In the genomic region with DNA sequence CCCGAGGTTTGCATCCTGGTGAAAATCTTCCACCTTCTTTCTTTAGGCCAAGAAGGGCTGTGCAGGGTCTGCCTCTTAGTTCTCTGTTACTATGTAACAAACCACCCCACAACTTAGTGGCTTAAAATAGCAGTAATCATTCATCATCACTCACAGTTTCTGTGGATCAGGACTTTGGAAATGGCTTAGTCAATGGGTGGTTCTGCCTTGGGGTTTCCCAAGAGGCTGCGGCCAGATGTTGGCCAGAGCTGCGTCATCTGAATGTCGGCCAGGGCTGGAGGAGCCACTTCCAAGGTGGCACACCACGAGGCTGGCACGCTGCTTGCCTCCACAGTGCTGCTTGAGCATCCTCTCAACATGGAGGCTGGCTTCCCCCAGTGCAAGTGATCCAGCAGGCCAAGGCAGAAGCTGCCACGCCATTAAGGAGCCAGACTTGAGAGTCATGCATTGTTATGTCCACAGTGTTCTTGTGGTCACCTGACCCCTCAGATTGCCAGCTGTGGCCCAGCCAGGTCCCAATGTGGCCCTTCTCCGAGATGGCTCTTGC, we compare ENCODE assay signal across 24 cellular contexts.
DNase-seq lines count a peak whose midpoint lies in the region; ATAC-seq, FAIRE-seq and TF ChIP-seq lines count a peak whose summit lies in the region.
"Had no signal": no experiment of that assay in that cellular context is flagged by ENCODE, and none has a peak within 500 bp of the region (broad histone marks: within the 10 kb centered on the region; RNA-seq: fewer than 3 reads in every experiment).

No MANE protein-coding gene starts in this region.

- TF ChIP-seq EP300 in H1 (IDR thresholded peaks at IDR 0.05; ENCODE audit: borderline replicate concordance in 1 of 2, low read depth in 2 of 2, low read length in 2 of 2), result no peak

- no peak overlapping the region for H3K4me2 ChIP-seq in mammary epithelial cell (ENCODE audit: insufficient read depth, low read depth, low read length)
- H3K4me2 ChIP-seq in H1 (ENCODE audit: insufficient read depth in 1 of 2, low read depth in 2 of 2, low read length in 2 of 2), result no peak overlapping the region

- no peak overlapping the region for H2BK15ac ChIP-seq in H1 (ENCODE audit: low read length)

- CTCF ChIA-PET in mammary epithelial cell (lab: Charles Lee; ENCODE audit: low non-redundant PET), result no interaction called here
- CTCF ChIA-PET in MCF 10A (lab: Yijun Ruan, JAX), result no interaction called here
- CTCF ChIA-PET in H1 (lab: Charles Lee; ENCODE audit: partially characterized antibody), result interaction anchor here (0.7 to 3.4 kb wide), 3 partner anchors 10 to 226 kb away, joined by 3 to 16 read pairs (median 4); no protein-coding TSS in a partner anchor

- BruUV-seq in mammary epithelial cell (replicated peaks; lab: Mats Ljungman, UMichigan) (no TSS peak), MCF 10A (replicated peaks; lab: Mats Ljungman, UMichigan) (no TSS peak)

- POLR2A ChIA-PET in MCF 10A (lab: Yijun Ruan, JAX), result no interaction called here
- POLR2A ChIA-PET in H1 (lab: Charles Lee; ENCODE audit: partially characterized antibody), result interaction anchor here (0.6 kb wide), 1 partner anchor 11 kb away, joined by 3 read pairs; no protein-coding TSS in a partner anchor

- H3K27ac ChIP-seq in mammary epithelial cell (ENCODE audit: insufficient read depth, low read depth, low read length) (no peak overlapping the region), H1 (ENCODE audit: low read depth, low read length) (no peak overlapping the region), brain microvascular endothelial cell (no peak overlapping the region), gastrocnemius medialis (no peak overlapping the region)
- H3K27ac ChIP-seq: SJSA1 had no signal

- H4K8ac ChIP-seq in H1 (ENCODE audit: extremely low read depth, insufficient read depth, low read length), result no peak overlapping the region

- FAIRE-seq in H1 (lab: Jason Lieb, UNC), result no peak
- FAIRE-seq: GM12892, GM18507, HTR-8/SVneo had no signal

- H3K23me2 ChIP-seq in H1 (ENCODE audit: low read depth, low read length), result no peaks in the 10 kb centered on the region

- H3K9me3 ChIP-seq in mammary epithelial cell (replicated peaks; ENCODE audit: insufficient read depth, low read length) (peaks cover 5% of the 10 kb centered on the region), H1 (ENCODE audit: insufficient read depth in 2 of 2, low read depth in 1 of 2, low read length in 1 of 2) (no peaks in the 10 kb centered on the region; a peak in 1 of 4 replicates), gastrocnemius medialis (no peaks in the 10 kb centered on the region)
- H3K9me3 ChIP-seq: BE2C, SJSA1 had no signal

- no peak overlapping the region for H3K18ac ChIP-seq in H1 (ENCODE audit: extremely low read depth, low read length)

- H3K4ac ChIP-seq in H1 (replicated peaks; ENCODE audit: insufficient read length, low read depth, low read length), result no peak overlapping the region

- no peak for TF ChIP-seq RAD21 in H1 (IDR thresholded peaks at IDR 0.05 in 1 of 2, conservative IDR thresholded peaks at IDR 0.05 in 1 of 2; ENCODE audit: low read depth in 2 of 2, low read length in 2 of 2)

- H3K4me3 ChIP-seq in mammary epithelial cell (replicated peaks in 1 of 3; ENCODE audit: insufficient read depth in 1 of 3, low read depth in 2 of 3, low read length in 3 of 3) (no peak overlapping the region), H1 (ENCODE audit: extremely low read depth in 1 of 4, insufficient read depth in 2 of 4, low read depth in 3 of 4, low read length in 4 of 4) (no peak overlapping the region), brain microvascular endothelial cell (ENCODE audit: low read depth, low read length) (no peak overlapping the region), gastrocnemius medialis (no peak overlapping the region)
- H3K4me3 ChIP-seq: SJSA1 had no signal

- dilution Hi-C loops in mammary epithelial cell (cut with HindIII; ENCODE audit: low sequenced_read_pairs), result no loop called here

- no peak overlapping the region for H2BK12ac ChIP-seq in H1 (ENCODE audit: low read depth, low read length)

- no peak overlapping the region for H2BK120ac ChIP-seq in H1 (replicated peaks; ENCODE audit: low read depth, low read length)

- H3K4me3 Mint-ChIP-seq in MCF 10A (ENCODE audit: unreplicated experiment), result no peak overlapping the region
- H3K4me3 Mint-ChIP-seq: CD4-positive, alpha-beta memory T cell; IgD-negative memory B cell had no signal

- H3K14ac ChIP-seq in H1 (ENCODE audit: insufficient read length), result no peak overlapping the region

- no peak overlapping the region for H2AFZ ChIP-seq in mammary epithelial cell (ENCODE audit: low read depth, low read length)
- H2AFZ ChIP-seq in H1 (ENCODE audit: low read length), result no peak overlapping the region

- TF ChIP-seq POLR2A in H1 (IDR thresholded peaks at IDR 0.05; ENCODE audit: control extremely low read depth in 1 of 2, low read depth in 2 of 2, low read length in 2 of 2) (no peak), gastrocnemius medialis (IDR thresholded peaks at IDR 0.05) (no peak)

- no peak overlapping the region for H3K56ac ChIP-seq in H1 (replicated peaks; ENCODE audit: insufficient read length, low read depth, low read length)

- H4K5ac ChIP-seq in H1 (ENCODE audit: insufficient read length, low read depth, low read length), result no peak overlapping the region

- intact Hi-C loops in mammary epithelial cell (cut with micrococcal nuclease) (no loop called here), MCF 10A (cut with micrococcal nuclease) (no loop called here), gastrocnemius medialis (cut with DNase I; ENCODE audit: low total_unique reads) (no loop called here)

- no peaks in the 10 kb centered on the region for H3K9me3 Mint-ChIP-seq in MCF 10A (ENCODE audit: unreplicated experiment)
- no peaks in the 10 kb centered on the region for H3K9me3 Mint-ChIP-seq in activated naive CD4-positive, alpha-beta T cell treated with anti-CD3 and anti-CD28 coated beads, Interleukin-2, amount 50 U/mL, for 72 hours

- H3K27me3 ChIP-seq in mammary epithelial cell (ENCODE audit: insufficient read depth, low read length) (no peaks in the 10 kb centered on the region), H1 (replicated peaks in 1 of 4; ENCODE audit: control insufficient read depth in 3 of 4, extremely low read depth in 1 of 4, insufficient read depth in 3 of 4, low read length in 3 of 4) (no peaks in the 10 kb centered on the region), brain microvascular endothelial cell (replicated peaks) (no peaks in the 10 kb centered on the region), gastrocnemius medialis (peaks cover 0 to 3% (median 0%) of the 10 kb centered on the region in 3 donors)
- H3K27me3 ChIP-seq: BE2C, SJSA1 had no signal

- no peaks in the 10 kb centered on the region for H3K79me2 ChIP-seq in mammary epithelial cell (ENCODE audit: insufficient read depth, low read length)
- no peaks in the 10 kb centered on the region for H3K79me2 ChIP-seq in H1 (ENCODE audit: control insufficient read depth in 1 of 2, insufficient read depth in 2 of 2, low read length in 2 of 2)

- WGBS in mammary epithelial cell (ENCODE audit: low coverage, missing lambda C conversion rate), result 66% methylated on average over 8 of the region's 8 CpGs
- WGBS in H1 (ENCODE audit: extremely low coverage in 1 of 2, insufficient coverage in 1 of 2, insufficient read length in 1 of 2, insufficient replicate concordance in 2 of 2, low coverage in 1 of 2, low lambda C conversion rate in 2 of 2, missing lambda C conversion rate in 1 of 2), 2 experiments, result 91% methylated on average over 7 of the region's 8 CpGs; no CpG with 5 or more reads in 1 of the 2 experiments

- H3K36me3 ChIP-seq in mammary epithelial cell (ENCODE audit: insufficient read depth, low read length), result no peaks in the 10 kb centered on the region
- no peaks in the 10 kb centered on the region for H3K36me3 ChIP-seq in H1 (ENCODE audit: control insufficient read depth in 2 of 4, insufficient read depth in 4 of 4, low read length in 3 of 4)
- no peaks in the 10 kb centered on the region for H3K36me3 ChIP-seq in brain microvascular endothelial cell (replicated peaks)
- no peaks in the 10 kb centered on the region for H3K36me3 ChIP-seq in gastrocnemius medialis
- H3K36me3 ChIP-seq: BE2C, SJSA1 had no signal

- H4K91ac ChIP-seq in H1 (replicated peaks; ENCODE audit: insufficient read length, low read length), result no peak overlapping the region

- no peaks in the 10 kb centered on the region for H3K27me3 Mint-ChIP-seq in MCF 10A (ENCODE audit: insufficient read depth, unreplicated experiment)
- H3K27me3 Mint-ChIP-seq: CD4-positive, alpha-beta memory T cell had no signal

- TF ChIP-seq CTCF in mammary epithelial cell (conservative IDR thresholded peaks at IDR 0.05 in 1 of 2, IDR thresholded peaks at IDR 0.05 in 1 of 2; ENCODE audit: extremely low read depth in 1 of 2, insufficient read depth in 1 of 2, low read depth in 1 of 2, low read length in 2 of 2), result no peak
- no peak for TF ChIP-seq CTCF in MCF 10A (IDR thresholded peaks at IDR 0.05; ENCODE audit: unreplicated experiment)
- no peak for TF ChIP-seq CTCF in H1 (IDR thresholded peaks at IDR 0.05; ENCODE audit: control extremely low read depth in 1 of 3, insufficient read depth in 1 of 3, low read depth in 1 of 3, low read length in 3 of 3)
- TF ChIP-seq CTCF in brain microvascular endothelial cell (IDR thresholded peaks at IDR 0.05; ENCODE audit: low read depth, low read length, missing control alignments), result no peak
- TF ChIP-seq CTCF in gastrocnemius medialis (IDR thresholded peaks at IDR 0.05 in 4 of 5, conservative IDR thresholded peaks at IDR 0.05 in 1 of 5), result no peak

- no peak overlapping the region for H2AK5ac ChIP-seq in H1 (ENCODE audit: low read depth, low read length)

- H3K23ac ChIP-seq in H1 (ENCODE audit: insufficient read length), result no peak overlapping the region

- peak; percentile 8 for DNase-seq in mammary epithelial cell
- DNase-seq in MCF 10A (ENCODE audit: unreplicated experiment), result no peak
- peak; percentile 16 for DNase-seq in MV-4-11 (lab: John Stamatoyannopoulos, UW)
- no peak for DNase-seq in H1 (ENCODE audit: low read depth in 1 of 2, low spot score in 2 of 2)
- no peak for DNase-seq in brain microvascular endothelial cell
- DNase-seq in activated naive CD4-positive, alpha-beta T cell treated with anti-CD3 and anti-CD28 coated beads, Interleukin-2, amount 50 U/mL, for 72 hours (ENCODE audit: low spot score in 2 of 2), result no peak
- no peak for DNase-seq in gastrocnemius medialis
- no peak for DNase-seq in GOT3 (lab: John Stamatoyannopoulos, UW)
- DNase-seq: 8988T; BE2C; CD4-positive, alpha-beta memory T cell; H7; Kasumi-1; NCI-H1105 treated with DMSO at 0.1 percent for 48 hours; NCI-H1694 treated with DMSO at 0.1 percent for 48 hours; NCI-H2107; NCI-H2227 treated with DMSO at 0.1 percent for 48 hours; NCI-H524; SW 1271 had no signal

- no peak overlapping the region for H3K27ac Mint-ChIP-seq in MCF 10A (ENCODE audit: low read depth, unreplicated experiment)
- H3K27ac Mint-ChIP-seq in activated naive CD4-positive, alpha-beta T cell treated with anti-CD3 and anti-CD28 coated beads, Interleukin-2, amount 50 U/mL, for 72 hours, result no peak overlapping the region
- H3K27ac Mint-ChIP-seq: CD4-positive, alpha-beta memory T cell; IgD-negative memory B cell had no signal

- H2BK5ac ChIP-seq in H1 (ENCODE audit: low read depth, low read length), result no peak overlapping the region

- ATAC-seq in activated naive CD4-positive, alpha-beta T cell treated with anti-CD3 and anti-CD28 coated beads, Interleukin-2, amount 50 U/mL, for 72 hours, result no peak
- no peak for ATAC-seq in gastrocnemius medialis

- H4K20me1 ChIP-seq in mammary epithelial cell (ENCODE audit: insufficient read depth, low read length) (no peaks in the 10 kb centered on the region), H1 (replicated peaks in 1 of 2; ENCODE audit: control insufficient read depth in 1 of 2, insufficient read depth in 2 of 2, low read length in 2 of 2) (no peaks in the 10 kb centered on the region)

- H2BK20ac ChIP-seq in H1 (ENCODE audit: low read length), result no peak overlapping the region

- in situ Hi-C loops in mammary epithelial cell (cut with MboI; ENCODE audit: low sequenced_read_pairs in 2 of 2) (no loop called here), brain microvascular endothelial cell (cut with HindIII; ENCODE audit: low pct_ligation_motif_present, low sequenced_read_pairs) (loop anchor here (25.0 kb wide), 1 partner anchor 101 kb away; no protein-coding TSS in a partner anchor), gastrocnemius medialis (cut with MboI; ENCODE audit: low sequenced_read_pairs in 4 of 4) (loop anchor here in 1 of 4 donors (25.0 kb wide), 1 partner anchor 276 kb away; no protein-coding TSS in a partner anchor)

- peaks cover 2% of the 10 kb centered on the region for H3K4me1 Mint-ChIP-seq in MCF 10A (ENCODE audit: insufficient read depth, unreplicated experiment)

- no peaks in the 10 kb centered on the region for H3K79me1 ChIP-seq in H1 (ENCODE audit: low read depth, low read length)

- H3K36me3 Mint-ChIP-seq in MCF 10A (ENCODE audit: insufficient read depth, unreplicated experiment), result peaks cover 4% of the 10 kb centered on the region
- H3K36me3 Mint-ChIP-seq in activated naive CD4-positive, alpha-beta T cell treated with anti-CD3 and anti-CD28 coated beads, Interleukin-2, amount 50 U/mL, for 72 hours, result no peaks in the 10 kb centered on the region
- H3K36me3 Mint-ChIP-seq: CD4-positive, alpha-beta memory T cell; IgD-negative memory B cell had no signal

- H3K4me1 ChIP-seq in mammary epithelial cell (ENCODE audit: insufficient read depth, low read length), result peaks cover 4% of the 10 kb centered on the region
- no peaks in the 10 kb centered on the region for H3K4me1 ChIP-seq in H1 (replicated peaks in 1 of 4; ENCODE audit: control insufficient read depth in 3 of 4, insufficient read depth in 4 of 4, low read length in 3 of 4)
- peaks cover 6 to 11% of the 10 kb centered on the region in 2 donors for H3K4me1 ChIP-seq in gastrocnemius medialis

- H3K9ac ChIP-seq in mammary epithelial cell (ENCODE audit: insufficient read depth, low read length), result no peak overlapping the region
- no peak overlapping the region for H3K9ac ChIP-seq in H1 (replicated peaks in 1 of 4; ENCODE audit: extremely low read depth in 1 of 4, low read depth in 3 of 4, low read length in 3 of 4)

Comparison
In these comparisons a context has a peak if more than half of its experiments do, and no peak if none do; other contexts are left out.
1. DNase-seq: peak in mammary epithelial cell (single experiment) and MV-4-11 (single experiment); none in MCF 10A (single experiment), H1 (0 of 2), brain microvascular endothelial cell (single experiment), activated naive CD4-positive, alpha-beta T cell treated with anti-CD3 and anti-CD28 coated beads, Interleukin-2, amount 50 U/mL, for 72 hours (0 of 2), gastrocnemius medialis (0 of 2) and GOT3 (single experiment).